In the genomic region with DNA sequence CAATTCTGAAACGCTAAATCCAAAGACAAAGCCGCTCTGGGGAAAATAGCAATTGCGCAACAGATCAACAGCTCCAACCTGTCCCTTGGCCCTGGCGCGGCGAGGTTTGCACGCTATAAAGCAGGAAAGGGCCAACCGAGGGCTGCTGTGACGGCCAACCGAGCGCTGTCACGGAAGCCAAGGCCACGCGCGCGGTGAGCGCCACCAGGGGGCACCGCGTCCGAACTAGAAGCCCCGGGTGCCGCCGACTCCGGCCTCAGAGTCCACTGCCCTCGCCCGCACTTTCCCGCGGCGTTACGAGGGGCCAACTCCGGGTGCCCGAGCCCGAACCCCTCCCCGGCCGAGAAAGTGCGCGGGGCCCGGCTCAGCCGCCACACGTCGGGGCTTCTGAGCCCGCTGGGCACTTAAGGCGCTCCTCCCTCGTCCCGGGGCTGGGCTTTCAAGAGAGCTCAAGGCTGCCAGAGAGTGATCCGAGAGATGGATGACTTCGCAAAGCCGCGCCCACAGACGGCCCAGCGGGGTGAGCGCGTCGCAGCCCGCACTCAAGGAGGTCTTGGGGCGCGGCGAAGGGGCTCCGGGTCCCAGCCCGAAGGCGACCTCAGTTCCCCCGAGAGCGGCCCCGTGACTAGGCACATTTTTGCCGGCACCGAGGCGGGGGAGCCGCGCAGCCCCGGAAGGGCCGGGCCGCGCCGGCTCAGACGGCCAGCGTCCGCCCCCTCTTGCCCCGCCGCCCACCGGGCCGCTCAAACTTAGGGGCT, we compare ENCODE assay signal across 8 cellular contexts. TPM values are rescaled to one million over a fixed set of nuclear protein-coding genes. Genes with fewer than 3 reads are reported as not detected.
DNase-seq lines count a peak whose midpoint lies in the region; ATAC-seq and TF ChIP-seq lines count a peak whose summit lies in the region.

No MANE protein-coding gene starts in this region.

- H3K4me3 Mint-ChIP-seq in immature natural killer cell, result peak overlapping the region; percentile 93 to 99 (median 98)

- peaks cover 62 to 72% of the 10 kb centered on the region in 2 donors for H3K4me1 Mint-ChIP-seq in immature natural killer cell

- H3F3A ChIP-seq in smooth muscle cell (ENCODE audit: low read depth), result peaks cover 13% of the 10 kb centered on the region

- BruUV-seq in mammary epithelial cell (replicated peaks; lab: Mats Ljungman, UMichigan), result TSS peak; percentile 19

- TF ChIP-seq CTCF in WERI-Rb-1 (IDR thresholded peaks at IDR 0.05; ENCODE audit: low read depth, low read length) (peak; percentile 94), mammary epithelial cell (conservative IDR thresholded peaks at IDR 0.05 in 1 of 2, IDR thresholded peaks at IDR 0.05 in 1 of 2; ENCODE audit: extremely low read depth in 1 of 2, insufficient read depth in 1 of 2, low read depth in 1 of 2, low read length in 2 of 2) (peak; percentile 61 to 92), smooth muscle cell (IDR thresholded peaks at IDR 0.05; ENCODE audit: borderline replicate concordance, insufficient read depth, poor library complexity, severe bottlenecking) (peak; percentile 87)

- H4K20me1 ChIP-seq in mammary epithelial cell (ENCODE audit: insufficient read depth, low read length) (peaks cover 5% of the 10 kb centered on the region), smooth muscle cell (ENCODE audit: low read depth) (peaks cover 45% of the 10 kb centered on the region)

- H3K79me2 ChIP-seq in mammary epithelial cell (ENCODE audit: insufficient read depth, low read length) (peaks cover 58% of the 10 kb centered on the region), smooth muscle cell (ENCODE audit: low read depth) (peaks cover 47% of the 10 kb centered on the region)

- peak overlapping the region; percentile 61 for H2AFZ ChIP-seq in mammary epithelial cell (ENCODE audit: low read depth, low read length)
- H2AFZ ChIP-seq in smooth muscle cell (ENCODE audit: low read depth), result peak overlapping the region; percentile 22

- H3K9ac ChIP-seq in mammary epithelial cell (ENCODE audit: insufficient read depth, low read length) (peak overlapping the region; percentile 93), smooth muscle cell (ENCODE audit: low read depth) (peak overlapping the region; percentile 99)

- H3K36me3 ChIP-seq in WERI-Rb-1 (peaks cover 12% of the 10 kb centered on the region), mammary epithelial cell (ENCODE audit: insufficient read depth, low read length) (no peaks in the 10 kb centered on the region), smooth muscle cell (ENCODE audit: low read depth) (no peaks in the 10 kb centered on the region)

- dilution Hi-C loops in mammary epithelial cell (cut with HindIII; ENCODE audit: low sequenced_read_pairs), result no loop called here

- H3K4me2 ChIP-seq in mammary epithelial cell (ENCODE audit: insufficient read depth, low read depth, low read length) (peak overlapping the region; percentile 81), smooth muscle cell (peak overlapping the region; percentile 97)

- H3K27ac ChIP-seq in WERI-Rb-1, result peak overlapping the region; percentile 97
- peak overlapping the region; percentile 91 for H3K27ac ChIP-seq in mammary epithelial cell (ENCODE audit: insufficient read depth, low read depth, low read length)
- peak overlapping the region; percentile 99 for H3K27ac ChIP-seq in smooth muscle cell (ENCODE audit: low read depth)

- 2% methylated on average over 40 of the region's 81 CpGs for WGBS in mammary epithelial cell (ENCODE audit: low coverage, missing lambda C conversion rate)
- under 1% methylated on average over 72 of the region's 81 CpGs for WGBS in smooth muscle cell (ENCODE audit: low lambda C conversion rate)

- peak overlapping the region; percentile 94 for H3K4me3 ChIP-seq in WERI-Rb-1 (ENCODE audit: low read depth, low read length)
- H3K4me3 ChIP-seq in mammary epithelial cell (replicated peaks in 1 of 3; ENCODE audit: insufficient read depth in 1 of 3, low read depth in 2 of 3, low read length in 3 of 3), result peak overlapping the region; percentile 86 to 100 (median 95)
- H3K4me3 ChIP-seq in smooth muscle cell, result peak overlapping the region; percentile 91

- H3K27ac Mint-ChIP-seq in immature natural killer cell, result peak overlapping the region; percentile 96 to 100 (median 98)

- ATAC-seq in GM18873 (IDR thresholded peaks at IDR 0.05; ENCODE audit: low FRiP score, unreplicated experiment) (peak; percentile 53), HG03135 (IDR thresholded peaks at IDR 0.05; ENCODE audit: unreplicated experiment) (peak; percentile 56)

- peaks cover 6 to 22% (median 14%) of the 10 kb centered on the region in 3 donors for H3K27me3 Mint-ChIP-seq in immature natural killer cell (ENCODE audit: low read depth in 3 of 3)

- no peaks in the 10 kb centered on the region for H3K27me3 ChIP-seq in WERI-Rb-1 (ENCODE audit: insufficient read depth, low read depth, severe bottlenecking)
- H3K27me3 ChIP-seq in mammary epithelial cell (ENCODE audit: insufficient read depth, low read length), result no peaks in the 10 kb centered on the region
- H3K27me3 ChIP-seq in smooth muscle cell (ENCODE audit: low read depth), result no peaks in the 10 kb centered on the region

- CTCF ChIA-PET in mammary epithelial cell (lab: Charles Lee; ENCODE audit: low non-redundant PET), result interaction anchor here (0.5 to 0.8 kb wide), 5 partner anchors 9 to 138 kb away, joined by 3 to 8 read pairs (median 3); no protein-coding TSS in a partner anchor

- H3K9me3 Mint-ChIP-seq in immature natural killer cell, result no peaks in the 10 kb centered on the region

- DNase-seq in AG08396 (ENCODE audit: low spot score), result peak; percentile 87
- DNase-seq in NCI-H2196 (lab: John Stamatoyannopoulos, UW; ENCODE audit: unreplicated experiment), result peak; percentile 97
- DNase-seq in WERI-Rb-1, result peak; percentile 98
- DNase-seq in mammary epithelial cell, result peak; percentile 99
- DNase-seq in immature natural killer cell, result peak; percentile 94 to 96 (median 95)
- peak; percentile 95 for DNase-seq in smooth muscle cell (lab: John Stamatoyannopoulos, UW; ENCODE audit: unreplicated experiment)

- peaks cover 28% of the 10 kb centered on the region for H3K4me1 ChIP-seq in mammary epithelial cell (ENCODE audit: insufficient read depth, low read length)
- H3K4me1 ChIP-seq in smooth muscle cell (ENCODE audit: low read depth), result peaks cover 30% of the 10 kb centered on the region

- H3K36me3 Mint-ChIP-seq in immature natural killer cell, result peaks cover 0 to 3% (median 0%) of the 10 kb centered on the region in 3 donors

- intact Hi-C loops in mammary epithelial cell (cut with micrococcal nuclease), result loop anchor here (1.0 to 5.0 kb wide), 11 partner anchors 12 to 461 kb away; a partner anchor contains a TSS

- in situ Hi-C loops in mammary epithelial cell (cut with MboI; ENCODE audit: low sequenced_read_pairs in 2 of 2), result loop anchor here (5.0 to 10.0 kb wide), 3 partner anchors 61 to 99 kb away; no protein-coding TSS in a partner anchor

- peaks cover 2% of the 10 kb centered on the region for H3K9me3 ChIP-seq in WERI-Rb-1 (ENCODE audit: severe bottlenecking)
- H3K9me3 ChIP-seq in mammary epithelial cell (replicated peaks; ENCODE audit: insufficient read depth, low read length), result no peaks in the 10 kb centered on the region
- no peaks in the 10 kb centered on the region for H3K9me3 ChIP-seq in smooth muscle cell (replicated peaks; ENCODE audit: low read depth)

RNA-seq across cellular contexts. Expression of a gene that starts 0.9 kb away (rescaled TPM):
- total RNA-seq in mammary epithelial cell (100 to 1,000 TPM in 1 of 2 donors, 10 to 100 TPM in 1; 88.7 to 112 TPM), smooth muscle cell (110 and 118 TPM in 2 replicates)
- polyA plus RNA-seq in mammary epithelial cell (107 TPM), immature natural killer cell (10 to 100 TPM; 36.9 to 50.2 (median 41.2) TPM), smooth muscle cell (64.4 and 68.9 TPM in 2 replicates)
- polyA minus RNA-seq in mammary epithelial cell, result 116 TPM

RNA-seq across cellular contexts. Expression of a gene that starts 51.0 kb away (rescaled TPM):
- total RNA-seq in mammary epithelial cell (100 to 1,000 TPM in 1 of 2 donors, 10 to 100 TPM in 1; 18.2 to 196 TPM), smooth muscle cell (55.8 and 58.5 TPM in 2 replicates)
- polyA plus RNA-seq in mammary epithelial cell (59.9 TPM), immature natural killer cell (10 to 100 TPM; 47.7 to 85.5 (median 49.7) TPM), smooth muscle cell (40.3 and 59.6 TPM in 2 replicates)
- polyA minus RNA-seq in mammary epithelial cell, result 29.6 TPM

Comparison
In these comparisons a context has a peak if more than half of its experiments do, and no peak if none do; other contexts are left out.
1. Peak in every context shown above with its lines: DNase-seq, ATAC-seq, H3K4me3 ChIP-seq and H3K27ac ChIP-seq.